ENCODE assay signal across 22 cellular contexts in the genomic region with DNA sequence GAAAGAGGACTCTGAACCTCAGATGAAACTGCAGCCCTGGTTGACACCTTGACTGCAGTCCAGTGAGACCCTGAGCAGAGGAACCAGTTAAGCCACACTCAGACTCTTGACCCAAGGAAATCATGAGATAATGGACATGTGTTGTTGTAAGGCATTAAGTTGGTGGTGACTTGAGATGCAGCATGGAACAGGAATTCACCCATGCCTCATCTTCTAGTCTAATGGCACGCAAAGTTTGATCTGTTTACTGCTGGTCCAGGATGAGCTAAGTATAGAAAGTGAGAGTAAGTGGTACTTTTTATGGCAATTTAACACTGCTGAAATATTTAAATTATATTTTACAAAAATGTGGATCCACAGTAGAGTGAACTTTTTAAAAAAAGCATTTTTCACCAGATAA.
"Had no signal": no experiment of that assay in that cellular context is flagged by ENCODE, and none has a peak within 500 bp of the region (broad histone marks: within the 10 kb centered on the region; RNA-seq: fewer than 3 reads in every experiment).

No MANE protein-coding gene starts in this region.

- DNase-seq: activated CD4-positive, alpha-beta T cell treated with anti-CD3 and anti-CD28 coated beads for 48 hours; activated CD4-positive, alpha-beta T cell treated with anti-CD3 and anti-CD28 coated beads, Interleukin-2, amount 50 U/mL, for 4 hours; activated CD4-positive, CD25-positive, alpha-beta regulatory T cell treated with anti-CD3 and anti-CD28 coated beads, Interleukin-2, amount 50 U/mL, for 72 hours; activated CD8-positive, alpha-beta memory T cell treated with anti-CD3 and anti-CD28 coated beads for 24 hours; activated gamma-delta T cell; activated naive CD4-positive, alpha-beta T cell treated with anti-CD3 and anti-CD28 coated beads for 36 hours; activated T-cell treated with anti-CD3 and anti-CD28 coated beads, Interleukin-2, amount 50 U/mL, for 48 hours; cerebellar nuclear complex; NCI-H1105 treated with DMSO at 0.1 percent for 48 hours; NCI-H1436 treated with DMSO at 0.1 percent for 48 hours; NCI-H187; NCI-H2081 treated with DMSO at 0.1 percent for 48 hours; NCI-H446; NCI-H524; PC-3; SHP77 treated with DMSO at 0.1 percent for 48 hours; T-helper 17 cell; T-helper 9 cell had no signal

- ATAC-seq: activated T-helper 17 cell treated with anti-CD3 and anti-CD28 coated beads, Interleukin-2, amount 50 U/mL, for 72 hours; PC-3; T-helper 17 cell; WTC11 had no signal

- H3K27ac Mint-ChIP-seq: activated naive CD4-positive, alpha-beta T cell treated with anti-CD3 and anti-CD28 coated beads for 36 hours; activated naive CD8-positive, alpha-beta T cell; activated T-helper 17 cell treated with anti-CD3 and anti-CD28 coated beads, Interleukin-2, amount 50 U/mL, for 72 hours; T-helper 17 cell; WTC11 had no signal

- H3K4me1 Mint-ChIP-seq: activated T-helper 17 cell treated with anti-CD3 and anti-CD28 coated beads, Interleukin-2, amount 50 U/mL, for 72 hours; T-helper 17 cell had no signal

- H3K4me3 Mint-ChIP-seq: activated naive CD4-positive, alpha-beta T cell treated with anti-CD3 and anti-CD28 coated beads for 36 hours; activated naive CD8-positive, alpha-beta T cell; activated T-helper 17 cell treated with anti-CD3 and anti-CD28 coated beads, Interleukin-2, amount 50 U/mL, for 72 hours; T-helper 17 cell; WTC11 had no signal

- H3K9me3 Mint-ChIP-seq: activated naive CD4-positive, alpha-beta T cell treated with anti-CD3 and anti-CD28 coated beads for 36 hours; activated T-helper 17 cell treated with anti-CD3 and anti-CD28 coated beads, Interleukin-2, amount 50 U/mL, for 72 hours had no signal

- H3K36me3 Mint-ChIP-seq: activated naive CD8-positive, alpha-beta T cell had no signal

- FAIRE-seq: RCC 7860 had no signal
